Comparison of ENCODE assay signal across 17 cellular contexts in genomic region chr2:201175971-201176570, GRCh38. TPM values are rescaled to one million over a fixed set of nuclear protein-coding genes. Genes with fewer than 3 reads are reported as not detected.
DNase-seq lines count a peak whose midpoint lies in the region; ATAC-seq and TF ChIP-seq lines count a peak whose summit lies in the region.
"Had no signal": no experiment of that assay in that cellular context is flagged by ENCODE, and none has a peak within 500 bp of the region (broad histone marks: within the 10 kb centered on the region; RNA-seq: fewer than 3 reads in every experiment).

No MANE protein-coding gene starts in this region.

- H3K36me3 ChIP-seq in left lung = no peaks in the 10 kb centered on the region
- H3K36me3 ChIP-seq in stomach = no peaks in the 10 kb centered on the region
- H3K36me3 ChIP-seq: adrenal gland had no signal

- no peak for TF ChIP-seq EP300 in stomach (IDR thresholded peaks at IDR 0.05)

- H3K4me1 ChIP-seq in left lung (peaks cover 0 to 18% of the 10 kb centered on the region in 2 donors), stomach (peaks cover 0 to 28% (median 16%) of the 10 kb centered on the region in 4 donors)

- 23 to 56% (median 39%) methylated on average over 9 of the region's 9 CpGs for WGBS in stomach, 5 donors

- H3K27ac ChIP-seq in left lung (peak overlapping the region in 1 of 2 donors; percentile 5), stomach (peak overlapping the region; percentile 2 to 79 (median 30))
- H3K27ac ChIP-seq: adrenal gland, dorsolateral prefrontal cortex had no signal

- TF ChIP-seq CTCF in left lung (IDR thresholded peaks at IDR 0.05) (no peak), stomach (IDR thresholded peaks at IDR 0.05) (no peak)

- no peak overlapping the region for H3K4me3 ChIP-seq in left lung
- H3K4me3 ChIP-seq in stomach = no peak overlapping the region
- H3K4me3 ChIP-seq: adrenal gland, dorsolateral prefrontal cortex had no signal

- no peak for TF ChIP-seq POLR2A in stomach (IDR thresholded peaks at IDR 0.05)

- peak; percentile 52 for ATAC-seq in left lung
- ATAC-seq in GM21447 (IDR thresholded peaks at IDR 0.05; ENCODE audit: unreplicated experiment) = no peak
- ATAC-seq in HG02571 (IDR thresholded peaks at IDR 0.05; ENCODE audit: unreplicated experiment) = no peak
- ATAC-seq: activated CD4-positive, alpha-beta T cell treated with anti-CD3 and anti-CD28 coated beads for 36 hours had no signal

- peak; percentile 25 for DNase-seq in NCI-H510A treated with DMSO at 0.1 percent for 48 hours (lab: John Stamatoyannopoulos, UW)
- no peak for DNase-seq in NCI-H510A (lab: John Stamatoyannopoulos, UW)
- peak; percentile 27 for DNase-seq in NCI-H1105 treated with DMSO at 0.1 percent for 48 hours (lab: John Stamatoyannopoulos, UW)
- DNase-seq in left lung = no peak
- peak; percentile 65 for DNase-seq in stomach
- no peak for DNase-seq in NCI-H187 (lab: John Stamatoyannopoulos, UW)
- DNase-seq: ACHN; activated CD4-positive, alpha-beta T cell treated with anti-CD3 and anti-CD28 coated beads for 36 hours; activated gamma-delta T cell treated with Interleukin-2 at 50 U/mL for 16 hours; adrenal gland; DMS 273 treated with DMSO at 0.1 percent for 48 hours; dorsolateral prefrontal cortex; NCI-H2227 treated with DMSO at 0.1 percent for 48 hours; substantia nigra; SW 1271 had no signal

- intact Hi-C loops in left lung (cut with DNase I) = loop anchor here in 1 of 2 donors (5.0 kb wide), 1 partner anchor 269 kb away; no protein-coding TSS in a partner anchor
- intact Hi-C loops in stomach (cut with DNase I; ENCODE audit: low total_unique reads) = loop anchor here (10.0 kb wide), 1 partner anchor 281 kb away; no protein-coding TSS in a partner anchor

- H3K27me3 ChIP-seq in left lung = no peaks in the 10 kb centered on the region
- no peaks in the 10 kb centered on the region for H3K27me3 ChIP-seq in stomach
- H3K27me3 ChIP-seq: adrenal gland, dorsolateral prefrontal cortex had no signal

- H3K9me3 ChIP-seq in left lung (no peaks in the 10 kb centered on the region), stomach (no peaks in the 10 kb centered on the region)
- H3K9me3 ChIP-seq: adrenal gland had no signal

RNA-seq across cellular contexts. Expression of gene CASP10, which starts 6.9 kb away (rescaled TPM):
- total RNA-seq in left lung (10 to 100 TPM; 30.3 to 31.5 TPM), stomach (10 to 100 TPM in 4 of 5 donors, 1 to 10 TPM in 1; 2.6 to 34.9 (median 16.5) TPM)
- 1 to 10 TPM; 4.7 to 8.1 (median 4.9) TPM for polyA plus RNA-seq in stomach

Comparison
In these comparisons a context has a peak if more than half of its experiments do, and no peak if none do; other contexts are left out.
1. DNase-seq: peak in NCI-H510A treated with DMSO at 0.1 percent for 48 hours (single experiment), NCI-H1105 treated with DMSO at 0.1 percent for 48 hours (single experiment) and stomach (single experiment); none in NCI-H510A (single experiment), left lung (0 of 2) and NCI-H187 (0 of 2).